Comparison of ENCODE assay signal across 1 cellular context in the genomic region with DNA sequence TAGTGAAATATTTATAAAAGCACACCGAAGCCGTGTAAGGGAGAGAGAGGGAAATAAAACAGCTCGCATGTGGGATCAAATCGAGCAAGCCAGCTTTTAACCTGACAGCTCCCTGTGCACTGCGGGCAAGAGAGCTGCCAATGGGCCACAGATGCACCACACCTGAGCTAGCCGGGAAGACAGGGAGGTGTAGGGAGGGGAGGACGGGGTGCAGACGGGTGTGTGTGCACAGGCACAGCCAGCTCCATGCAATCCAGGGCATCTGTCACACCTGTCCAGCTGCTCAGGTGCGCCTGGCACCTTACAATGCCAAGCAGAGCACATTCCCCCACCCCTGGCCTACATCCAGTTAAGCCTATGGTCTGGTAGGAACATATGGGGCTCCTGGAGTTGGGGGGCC.
TF ChIP-seq lines count a peak whose summit lies in the region.

No MANE protein-coding gene starts in this region.

TF ChIP-seq in H1, 55 proteins besides CTCF, POLR2A, EP300 and RAD21 (continued from another document):
- TF ChIP-seq, protein P1, sequence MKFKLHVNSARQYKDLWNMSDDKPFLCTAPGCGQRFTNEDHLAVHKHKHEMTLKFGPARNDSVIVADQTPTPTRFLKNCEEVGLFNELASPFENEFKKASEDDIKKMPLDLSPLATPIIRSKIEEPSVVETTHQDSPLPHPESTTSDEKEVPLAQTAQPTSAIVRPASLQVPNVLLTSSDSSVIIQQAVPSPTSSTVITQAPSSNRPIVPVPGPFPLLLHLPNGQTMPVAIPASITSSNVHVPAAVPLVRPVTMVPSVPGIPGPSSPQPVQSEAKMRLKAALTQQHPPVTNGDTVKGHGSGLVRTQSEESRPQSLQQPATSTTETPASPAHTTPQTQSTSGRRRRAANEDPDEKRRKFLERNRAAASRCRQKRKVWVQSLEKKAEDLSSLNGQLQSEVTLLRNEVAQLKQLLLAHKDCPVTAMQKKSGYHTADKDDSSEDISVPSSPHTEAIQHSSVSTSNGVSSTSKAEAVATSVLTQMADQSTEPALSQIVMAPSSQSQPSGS (IDR thresholded peaks at IDR 0.05; ENCODE audit: low read length), result no peak
- no peak for TF ChIP-seq HDAC2 (IDR thresholded peaks at IDR 0.05; ENCODE audit: borderline replicate concordance in 1 of 2, low read depth in 2 of 2, low read length in 2 of 2)
- TF ChIP-seq, protein P2, sequence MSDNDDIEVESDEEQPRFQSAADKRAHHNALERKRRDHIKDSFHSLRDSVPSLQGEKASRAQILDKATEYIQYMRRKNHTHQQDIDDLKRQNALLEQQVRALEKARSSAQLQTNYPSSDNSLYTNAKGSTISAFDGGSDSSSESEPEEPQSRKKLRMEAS (IDR thresholded peaks at IDR 0.05), result no peak
- no peak for TF ChIP-seq CTBP2 (IDR thresholded peaks at IDR 0.05; ENCODE audit: borderline replicate concordance, insufficient read depth, insufficient read length, low read length)
- no peak for TF ChIP-seq POLR2AphosphoS5 (IDR thresholded peaks at IDR 0.05; ENCODE audit: low read depth, low read length)
- TF ChIP-seq CBX5 (IDR thresholded peaks at IDR 0.05; ENCODE audit: low read depth, low read length), result no peak
- TF ChIP-seq RNF2 (IDR thresholded peaks at IDR 0.05; ENCODE audit: borderline replicate concordance, low read depth, low read length, missing control alignments, poor library complexity, severe bottlenecking), result no peak
- no peak for TF ChIP-seq TCF12 (IDR thresholded peaks at IDR 0.05; ENCODE audit: low read depth, low read length)
TF ChIP-seq in H1: peak in this region for 0.
